In the genomic region with DNA sequence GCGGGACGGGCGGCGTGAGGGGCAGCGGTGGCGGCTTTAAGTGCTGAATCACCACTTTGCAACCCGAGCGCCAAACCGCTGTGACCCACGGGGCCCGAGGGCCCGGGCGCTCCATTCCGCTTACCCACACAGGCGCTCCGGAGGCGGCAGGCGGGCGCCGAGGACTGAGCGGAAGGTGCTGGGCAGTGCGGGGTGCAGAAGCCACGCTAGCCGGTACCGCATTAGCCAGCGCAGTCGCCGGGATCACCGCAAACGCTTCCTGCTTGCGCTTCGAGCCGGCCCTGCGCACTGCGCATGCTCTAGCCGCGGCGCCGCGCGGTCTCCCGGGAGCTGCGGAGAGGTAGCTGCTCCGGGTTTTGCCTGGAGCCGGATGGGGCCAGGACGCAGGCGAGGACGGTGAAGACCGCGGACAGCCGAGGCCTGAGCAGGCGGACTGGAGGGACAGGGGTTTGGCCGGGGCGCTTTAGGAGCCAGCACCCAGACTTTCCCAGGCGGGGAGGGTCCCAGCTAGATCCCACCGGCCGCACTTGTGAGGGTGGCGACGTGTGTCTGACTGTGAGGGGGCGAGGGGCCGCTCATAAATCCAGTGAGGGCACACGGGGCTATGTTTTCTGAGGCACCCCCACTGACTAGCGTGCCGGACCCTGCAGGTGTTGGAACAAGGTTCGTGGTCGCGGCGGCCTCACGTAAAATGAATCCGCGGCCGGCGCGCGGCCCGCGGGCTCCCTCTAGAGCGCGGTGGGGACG, we compare ENCODE assay signal across 1 cellular context.
TF ChIP-seq lines count a peak whose summit lies in the region.

Gene IDE, minus strand, starts transcription at position 296 of the 747 bp plus-strand sequence. Its CDS starts 74 bp downstream, at position 222.

TF ChIP-seq in K562, 482 proteins besides CTCF, POLR2A, EP300 and RAD21 (continued from another document and continues in another):
- no peak for TF ChIP-seq TSHZ1 (CRISPR knock-in tag; IDR thresholded peaks at IDR 0.05)
- no peak for TF ChIP-seq E2F4 (CRISPR knock-in tag; IDR thresholded peaks at IDR 0.05; ENCODE audit: low read depth)
- TF ChIP-seq ZNF318 (IDR thresholded peaks at IDR 0.05; ENCODE audit: borderline replicate concordance in 1 of 2, low read depth in 1 of 2) = no peak
- no peak for TF ChIP-seq MECOM (CRISPR knock-in tag; IDR thresholded peaks at IDR 0.05)
- TF ChIP-seq, protein P1, sequence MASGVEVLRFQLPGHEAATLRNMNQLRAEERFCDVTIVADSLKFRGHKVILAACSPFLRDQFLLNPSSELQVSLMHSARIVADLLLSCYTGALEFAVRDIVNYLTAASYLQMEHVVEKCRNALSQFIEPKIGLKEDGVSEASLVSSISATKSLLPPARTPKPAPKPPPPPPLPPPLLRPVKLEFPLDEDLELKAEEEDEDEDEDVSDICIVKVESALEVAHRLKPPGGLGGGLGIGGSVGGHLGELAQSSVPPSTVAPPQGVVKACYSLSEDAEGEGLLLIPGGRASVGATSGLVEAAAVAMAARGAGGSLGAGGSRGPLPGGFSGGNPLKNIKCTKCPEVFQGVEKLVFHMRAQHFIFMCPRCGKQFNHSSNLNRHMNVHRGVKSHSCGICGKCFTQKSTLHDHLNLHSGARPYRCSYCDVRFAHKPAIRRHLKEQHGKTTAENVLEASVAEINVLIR (CRISPR knock-in tag; IDR thresholded peaks at IDR 0.05) = no peak
- peak; percentile 46; the same call in 1 of the 2 replicates for TF ChIP-seq SMARCA4 (IDR thresholded peaks at IDR 0.05)
- peak; percentile 72 for TF ChIP-seq KDM5B (IDR thresholded peaks at IDR 0.05; ENCODE audit: insufficient replicate concordance, low read depth, low read length)
- no peak for TF ChIP-seq SNAPC5 (CRISPR knock-in tag; IDR thresholded peaks at IDR 0.05)
- TF ChIP-seq NBN (IDR thresholded peaks at IDR 0.05; ENCODE audit: low read depth) = no peak; the same call in 1 of the 2 replicates
- no peak for TF ChIP-seq TAF15 (IDR thresholded peaks at IDR 0.05; ENCODE audit: low read depth, low read length)
- no peak for TF ChIP-seq PHB2 (IDR thresholded peaks at IDR 0.05; ENCODE audit: low read depth)
- peak; percentile 85 for TF ChIP-seq SUPT5H (IDR thresholded peaks at IDR 0.05)
- TF ChIP-seq ZC3H4 (CRISPR knock-in tag; IDR thresholded peaks at IDR 0.05; ENCODE audit: borderline replicate concordance) = peak; percentile 56; the same call in 1 of the 2 replicates
- no peak for TF ChIP-seq ERF (CRISPR knock-in tag; IDR thresholded peaks at IDR 0.05)
- TF ChIP-seq KAT8 (IDR thresholded peaks at IDR 0.05; ENCODE audit: low read depth) = no peak
- TF ChIP-seq BMI1 (IDR thresholded peaks at IDR 0.05; ENCODE audit: low read length) = no peak
- no peak for TF ChIP-seq ZBED1 (IDR thresholded peaks at IDR 0.05)
- no peak for TF ChIP-seq ETV6 (IDR thresholded peaks at IDR 0.05; ENCODE audit: borderline replicate concordance in 1 of 2, low read depth in 2 of 2, low read length in 1 of 2)
- TF ChIP-seq ETV6 (CRISPR knock-in tag; IDR thresholded peaks at IDR 0.05; ENCODE audit: borderline replicate concordance) = peak; percentile 83; the same call in 1 of the 2 replicates
- TF ChIP-seq IRF2 (CRISPR knock-in tag; IDR thresholded peaks at IDR 0.05) = no peak
- TF ChIP-seq HLTF (IDR thresholded peaks at IDR 0.05) = peak; percentile 64; the same call in 1 of the 2 replicates
- TF ChIP-seq YY1 (IDR thresholded peaks at IDR 0.05; ENCODE audit: borderline replicate concordance in 1 of 3, control insufficient read depth in 1 of 3, extremely low read depth in 1 of 3, insufficient read depth in 3 of 3, insufficient read length in 1 of 3, insufficient replicate concordance in 2 of 3, low read depth in 1 of 3, low read length in 2 of 3) = no peak
- peak; percentile 50 to 65 for TF ChIP-seq E2F6 (IDR thresholded peaks at IDR 0.05; ENCODE audit: borderline replicate concordance in 1 of 2, extremely low read depth in 1 of 2, insufficient read depth in 1 of 2, insufficient read length in 1 of 2, low read depth in 1 of 2, low read length in 1 of 2, poor library complexity in 1 of 2, severe bottlenecking in 1 of 2)
- TF ChIP-seq ZNF408 (CRISPR knock-in tag; IDR thresholded peaks at IDR 0.05; ENCODE audit: low read depth) = no peak
- 0 out of 2 replicates have a peak, but pooled peaks have one; percentile 15 for TF ChIP-seq SMC3 (conservative IDR thresholded peaks at IDR 0.05; ENCODE audit: insufficient read depth, low read depth, low read length)
- no peak for TF ChIP-seq XRCC4 (IDR thresholded peaks at IDR 0.05; ENCODE audit: extremely low read depth, insufficient read depth, insufficient read length)
- TF ChIP-seq U2AF1 (optimal IDR thresholded peaks at IDR 0.05; ENCODE audit: low read depth, low read length) = peak; percentile 31
- no peak for TF ChIP-seq THRB (CRISPR knock-in tag; conservative IDR thresholded peaks at IDR 0.05)
- TF ChIP-seq ZNF232 (CRISPR knock-in tag; IDR thresholded peaks at IDR 0.05) = no peak
- TF ChIP-seq L3MBTL2 (IDR thresholded peaks at IDR 0.05) = peak; percentile 71
- no peak for TF ChIP-seq GATAD2B (IDR thresholded peaks at IDR 0.05; ENCODE audit: borderline replicate concordance)
- no peak for TF ChIP-seq MCM7 (IDR thresholded peaks at IDR 0.05)
